Comparison of ENCODE assay signal across 19 cellular contexts in genomic region chr3:182855076-182855475, GRCh38.
DNase-seq lines count a peak whose midpoint lies in the region; ATAC-seq lines count a peak whose summit lies in the region.
"Had no signal": no experiment of that assay in that cellular context is flagged by ENCODE, and none has a peak within 500 bp of the region (broad histone marks: within the 10 kb centered on the region; RNA-seq: fewer than 3 reads in every experiment).

No MANE protein-coding gene starts in this region.

- ATAC-seq in HG03045 (IDR thresholded peaks at IDR 0.05; ENCODE audit: unreplicated experiment): no peak
- ATAC-seq: K562 had no signal

- no peaks in the 10 kb centered on the region for H3K4me1 Mint-ChIP-seq in activated naive CD8-positive, alpha-beta T cell (ENCODE audit: low read depth)
- no peaks in the 10 kb centered on the region for H3K4me1 Mint-ChIP-seq in activated naive CD8-positive, alpha-beta T cell treated with anti-CD3 and anti-CD28 coated beads for 36 hours

- H3K27ac Mint-ChIP-seq in activated naive CD8-positive, alpha-beta T cell: peak overlapping the region; percentile 6
- no peak overlapping the region for H3K27ac Mint-ChIP-seq in activated naive CD8-positive, alpha-beta T cell treated with anti-CD3 and anti-CD28 coated beads for 36 hours
- H3K27ac Mint-ChIP-seq: HFFc6 had no signal

- DNase-seq in activated naive CD8-positive, alpha-beta T cell treated with anti-CD3 and anti-CD28 coated beads for 36 hours: no peak
- DNase-seq in caudate nucleus (lab: John Stamatoyannopoulos, UW) (no peak), NCI-H1417 (lab: John Stamatoyannopoulos, UW) (no peak)
- DNase-seq in effector CD8-positive, alpha-beta T cell (lab: John Stamatoyannopoulos, UW): no peak
- DNase-seq: DMS79 treated with DMSO at 0.1 percent for 48 hours; H7; HFFc6; NCI-H1092 treated with DMSO at 0.1 percent for 48 hours; NCI-H1694; NCI-H510A; NCI-H748 treated with DMSO at 0.1 percent for 48 hours; NK-92 treated with Interleukin-12 subunit alpha and Interleukin-12 subunit beta, amount 100 ng/mL, for 24 hours; SHP77 had no signal

- no peak overlapping the region for H3K4me3 Mint-ChIP-seq in activated naive CD8-positive, alpha-beta T cell
- no peak overlapping the region for H3K4me3 Mint-ChIP-seq in activated naive CD8-positive, alpha-beta T cell treated with anti-CD3 and anti-CD28 coated beads for 36 hours
- H3K4me3 Mint-ChIP-seq: HFFc6 had no signal

- no peaks in the 10 kb centered on the region for H3K9me3 Mint-ChIP-seq in activated naive CD8-positive, alpha-beta T cell (ENCODE audit: low read depth)
- H3K9me3 Mint-ChIP-seq in activated naive CD8-positive, alpha-beta T cell treated with anti-CD3 and anti-CD28 coated beads for 36 hours: no peaks in the 10 kb centered on the region
- H3K9me3 Mint-ChIP-seq: HFFc6 had no signal

- H3K27me3 Mint-ChIP-seq in activated naive CD8-positive, alpha-beta T cell: no peaks in the 10 kb centered on the region
- no peaks in the 10 kb centered on the region for H3K27me3 Mint-ChIP-seq in activated naive CD8-positive, alpha-beta T cell treated with anti-CD3 and anti-CD28 coated beads for 36 hours

- H3K27ac ChIP-seq in caudate nucleus (ENCODE audit: low read depth, low read length) (peak overlapping the region; percentile 60), layer of hippocampus (ENCODE audit: low read depth, low read length) (peak overlapping the region; percentile 30), temporal lobe (ENCODE audit: low read depth, low read length) (peak overlapping the region; percentile 77)
- H3K27ac ChIP-seq: BLaER1 treated with 17β-estradiol and CSF1 and Interleukin-3, amounts not matched to agents 10 nM and 100 nM had no signal

- H3K27me3 ChIP-seq in layer of hippocampus (ENCODE audit: control insufficient read depth, insufficient read depth, low read length): no peaks in the 10 kb centered on the region
- H3K27me3 ChIP-seq: BLaER1 treated with 17β-estradiol and CSF1 and Interleukin-3, amounts not matched to agents 10 nM and 100 nM had no signal

- peaks cover 9% of the 10 kb centered on the region for H3K36me3 Mint-ChIP-seq in activated naive CD8-positive, alpha-beta T cell
- peaks cover 19% of the 10 kb centered on the region for H3K36me3 Mint-ChIP-seq in activated naive CD8-positive, alpha-beta T cell treated with anti-CD3 and anti-CD28 coated beads for 36 hours
